In the genomic region with DNA sequence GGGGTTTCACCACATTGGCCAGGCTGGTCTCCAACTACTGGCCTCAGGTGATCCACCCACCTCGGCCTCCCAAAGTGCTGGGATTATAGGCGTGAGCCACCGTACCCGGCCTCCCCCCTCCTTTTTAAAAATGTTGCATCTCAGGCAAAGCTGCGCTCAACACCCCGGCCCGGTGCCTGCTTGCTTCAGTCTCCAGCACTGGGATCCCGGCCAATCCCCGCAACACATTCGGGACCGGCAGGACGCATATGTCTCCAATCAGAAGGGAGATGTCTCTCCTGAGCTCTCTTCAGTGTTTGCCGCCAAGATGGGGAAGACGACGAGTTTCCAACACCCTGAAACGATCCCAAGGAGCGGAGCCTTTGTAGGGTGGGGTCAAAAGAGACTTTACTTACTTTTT, we compare ENCODE assay signal across 22 cellular contexts. TPM values are rescaled to one million over a fixed set of nuclear protein-coding genes. Genes with fewer than 3 reads are reported as not detected.
"Had no signal": no experiment of that assay in that cellular context is flagged by ENCODE, and none has a peak within 500 bp of the region (broad histone marks: within the 10 kb centered on the region; RNA-seq: fewer than 3 reads in every experiment).

No MANE protein-coding gene starts in this region.

- ATAC-seq: activated CD8-positive, alpha-beta memory T cell treated with anti-CD3 and anti-CD28 coated beads, Interleukin-2, amount 10 ng/mL, durations not matched to agents 7 days and 5 days; activated T-helper 17 cell treated with anti-CD3 and anti-CD28 coated beads, Interleukin-2, amount 50 U/mL, for 72 hours; SK-N-SH treated with all-trans-retinoic acid at 6 μM for 48 hours; stimulated activated effector memory CD8-positive, alpha-beta T cell treated with anti-CD3 and anti-CD28 coated beads, Interleukin-12 subunit alpha, Interleukin-12 subunit beta, amount 100 ng/mL, for 72 hours; T-cell; WTC11 had no signal

- H3K4me1 ChIP-seq: prostate gland, thyroid gland had no signal

- H3K36me3 Mint-ChIP-seq: activated CD4-positive, alpha-beta memory T cell treated with anti-CD3 and anti-CD28 coated beads for 36 hours; activated CD8-positive, alpha-beta memory T cell treated with anti-CD3 and anti-CD28 coated beads, Interleukin-2, amount 10 ng/mL, durations not matched to agents 7 days and 5 days; activated naive CD8-positive, alpha-beta T cell treated with anti-CD3 and anti-CD28 coated beads for 36 hours; stimulated activated effector memory CD8-positive, alpha-beta T cell treated with anti-CD3 and anti-CD28 coated beads, Interleukin-12 subunit alpha, Interleukin-12 subunit beta, amount 100 ng/mL, for 72 hours had no signal

- H3K27me3 Mint-ChIP-seq: activated CD4-positive, alpha-beta memory T cell treated with anti-CD3 and anti-CD28 coated beads for 36 hours; activated CD8-positive, alpha-beta memory T cell treated with anti-CD3 and anti-CD28 coated beads, Interleukin-2, amount 10 ng/mL, durations not matched to agents 7 days and 5 days; activated naive CD8-positive, alpha-beta T cell treated with anti-CD3 and anti-CD28 coated beads for 36 hours; activated T-helper 17 cell treated with anti-CD3 and anti-CD28 coated beads, Interleukin-2, amount 50 U/mL, for 72 hours; central memory CD8-positive, alpha-beta T cell; T-cell had no signal

- H3K4me1 Mint-ChIP-seq: activated CD8-positive, alpha-beta memory T cell treated with anti-CD3 and anti-CD28 coated beads, Interleukin-2, amount 10 ng/mL, durations not matched to agents 7 days and 5 days; activated naive CD8-positive, alpha-beta T cell treated with anti-CD3 and anti-CD28 coated beads for 36 hours; activated T-helper 17 cell treated with anti-CD3 and anti-CD28 coated beads, Interleukin-2, amount 50 U/mL, for 72 hours; central memory CD8-positive, alpha-beta T cell; nephron; WTC11 had no signal

- H3K36me3 ChIP-seq: prostate gland, thyroid gland had no signal

- H3K4me3 Mint-ChIP-seq: activated CD4-positive, alpha-beta memory T cell treated with anti-CD3 and anti-CD28 coated beads for 36 hours; activated CD8-positive, alpha-beta memory T cell treated with anti-CD3 and anti-CD28 coated beads, Interleukin-2, amount 10 ng/mL, durations not matched to agents 7 days and 5 days; activated naive CD8-positive, alpha-beta T cell treated with anti-CD3 and anti-CD28 coated beads for 36 hours; activated T-helper 17 cell treated with anti-CD3 and anti-CD28 coated beads, Interleukin-2, amount 50 U/mL, for 72 hours; central memory CD8-positive, alpha-beta T cell; nephron; stimulated activated effector memory CD8-positive, alpha-beta T cell treated with anti-CD3 and anti-CD28 coated beads, Interleukin-12 subunit alpha, Interleukin-12 subunit beta, amount 100 ng/mL, for 72 hours; T-cell; WTC11 had no signal

- H3K27me3 ChIP-seq: thyroid gland had no signal

- H3K27ac ChIP-seq: coronary artery, prostate gland had no signal

- H3K27ac Mint-ChIP-seq: activated CD4-positive, alpha-beta memory T cell treated with anti-CD3 and anti-CD28 coated beads for 36 hours; activated CD8-positive, alpha-beta memory T cell treated with anti-CD3 and anti-CD28 coated beads, Interleukin-2, amount 10 ng/mL, durations not matched to agents 7 days and 5 days; activated naive CD8-positive, alpha-beta T cell treated with anti-CD3 and anti-CD28 coated beads for 36 hours; activated T-helper 17 cell treated with anti-CD3 and anti-CD28 coated beads, Interleukin-2, amount 50 U/mL, for 72 hours; nephron; stimulated activated effector memory CD8-positive, alpha-beta T cell treated with anti-CD3 and anti-CD28 coated beads, Interleukin-12 subunit alpha, Interleukin-12 subunit beta, amount 100 ng/mL, for 72 hours; T-cell; WTC11 had no signal

- H3K4me3 ChIP-seq: coronary artery, prostate gland, smooth muscle cell, thyroid gland had no signal

- DNase-seq: activated CD4-positive, alpha-beta memory T cell treated with anti-CD3 and anti-CD28 coated beads for 36 hours; activated CD4-positive, alpha-beta T cell treated with anti-CD3 and anti-CD28 coated beads for 4 hours; activated CD8-positive, alpha-beta memory T cell treated with anti-CD3 and anti-CD28 coated beads, Interleukin-2, amount 10 ng/mL, durations not matched to agents 7 days and 5 days; activated naive CD4-positive, alpha-beta T cell; activated naive CD8-positive, alpha-beta T cell treated with anti-CD3 and anti-CD28 coated beads for 36 hours; amniotic stem cell; erythroblast; kidney; mesendoderm; occipital lobe; stimulated activated CD4-positive, alpha-beta T cell treated with anti-CD3 and anti-CD28 coated beads, Interleukin-4, amount 100 ng/mL, for 24 hours; T-cell; thyroid gland had no signal

- H3K9me3 ChIP-seq: prostate gland, thyroid gland had no signal

- H3K9me3 Mint-ChIP-seq: activated CD4-positive, alpha-beta memory T cell treated with anti-CD3 and anti-CD28 coated beads for 36 hours; activated naive CD8-positive, alpha-beta T cell treated with anti-CD3 and anti-CD28 coated beads for 36 hours; activated T-helper 17 cell treated with anti-CD3 and anti-CD28 coated beads, Interleukin-2, amount 50 U/mL, for 72 hours; central memory CD8-positive, alpha-beta T cell; stimulated activated effector memory CD8-positive, alpha-beta T cell treated with anti-CD3 and anti-CD28 coated beads, Interleukin-12 subunit alpha, Interleukin-12 subunit beta, amount 100 ng/mL, for 72 hours; T-cell had no signal

RNA-seq across cellular contexts. Expression of gene GNG7, which starts 16.1 kb away (rescaled TPM):
- total RNA-seq: activated CD8-positive, alpha-beta memory T cell treated with anti-CD3 and anti-CD28 coated beads, Interleukin-2, amount 10 ng/mL, durations not matched to agents 7 days and 5 days had no signal

RNA-seq across cellular contexts. Expression of gene DIRAS1, which starts 34.8 kb away (rescaled TPM):
- total RNA-seq: activated CD8-positive, alpha-beta memory T cell treated with anti-CD3 and anti-CD28 coated beads, Interleukin-2, amount 10 ng/mL, durations not matched to agents 7 days and 5 days had no signal
